In genomic region chr2:146764301-146764700, GRCh38 we compare ENCODE assay signal across 1 cellular context.
TF ChIP-seq lines count a peak whose summit lies in the region.

No MANE protein-coding gene starts in this region.

TF ChIP-seq in GM12878, 131 proteins besides CTCF, POLR2A, EP300 and RAD21 (continued from another document):
- TF ChIP-seq E2F8 (IDR thresholded peaks at IDR 0.05; ENCODE audit: low read depth, partially characterized antibody) (no peak), SRF (IDR thresholded peaks at IDR 0.05; ENCODE audit: low read depth in 2 of 2, low read length in 2 of 2) (no peak), MAX (IDR thresholded peaks at IDR 0.05; ENCODE audit: low read depth, low read length) (no peak), TAF1 (IDR thresholded peaks at IDR 0.05; ENCODE audit: borderline replicate concordance, low read depth, low read length) (no peak), NRF1 (conservative IDR thresholded peaks at IDR 0.05; ENCODE audit: low read depth, low read length) (no peak), ETV6 (conservative IDR thresholded peaks at IDR 0.05 in 1 of 2, IDR thresholded peaks at IDR 0.05 in 1 of 2; ENCODE audit: borderline replicate concordance in 1 of 2, low read depth in 1 of 2) (no peak), ZBTB11 (CRISPR knock-in tag; IDR thresholded peaks at IDR 0.05) (no peak), USF1 (IDR thresholded peaks at IDR 0.05; ENCODE audit: borderline replicate concordance, extremely low read length, insufficient read depth, low read depth, low read length) (no peak), YBX1 (IDR thresholded peaks at IDR 0.05) (no peak)
